ENCODE assay signal across 20 cellular contexts in the genomic region with DNA sequence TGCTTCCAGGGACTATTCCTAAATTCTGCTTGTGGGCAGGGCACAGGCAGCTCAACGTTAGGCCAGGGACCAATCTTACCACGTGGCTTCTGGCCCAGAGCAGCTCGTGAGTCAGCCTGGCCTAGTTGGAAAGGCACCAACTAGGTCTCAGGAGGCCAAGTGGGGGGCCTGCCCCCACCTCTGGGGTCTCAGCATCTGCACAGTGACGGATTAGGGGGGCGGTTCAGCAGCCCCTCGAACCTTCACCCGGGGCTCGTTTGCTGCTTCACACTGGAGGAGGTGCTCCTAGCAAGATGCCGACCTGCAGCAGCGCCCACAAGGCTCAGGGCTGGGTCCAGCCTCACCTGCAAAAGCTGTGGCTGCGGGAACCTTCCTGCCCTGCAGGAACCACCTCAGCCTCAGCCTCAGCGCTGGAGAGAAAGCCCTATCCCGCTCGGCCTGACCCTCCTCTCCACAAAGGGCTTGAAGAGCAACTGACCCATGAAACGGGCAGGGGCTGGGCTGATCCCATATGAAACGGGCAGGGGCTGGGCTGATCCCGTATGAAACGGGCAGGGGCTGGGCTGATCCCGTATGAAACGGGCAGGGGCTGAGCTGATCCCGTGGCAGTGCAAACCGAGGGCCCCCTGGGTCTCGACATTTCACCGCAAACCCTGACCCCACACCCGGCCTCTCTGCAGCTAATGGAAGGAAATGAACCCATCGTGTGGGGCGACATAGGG.
"Had no signal": no experiment of that assay in that cellular context is flagged by ENCODE, and none has a peak within 500 bp of the region (broad histone marks: within the 10 kb centered on the region; RNA-seq: fewer than 3 reads in every experiment).

No MANE protein-coding gene starts in this region.

- H3K4me1 Mint-ChIP-seq: activated naive CD8-positive, alpha-beta T cell treated with anti-CD3 and anti-CD28 coated beads, Interleukin-2, amount 10 ng/mL, durations not matched to agents 7 days and 5 days had no signal

- H3K36me3 ChIP-seq: transverse colon, vagina had no signal

- DNase-seq: activated CD4-positive, alpha-beta T cell treated with anti-CD3 and anti-CD28 coated beads, Interleukin-2, amount 50 U/mL, for 48 hours; activated CD8-positive, alpha-beta memory T cell treated with anti-CD3 and anti-CD28 coated beads, Interleukin-2, amount 50 U/mL, for 48 hours; activated naive CD4-positive, alpha-beta T cell; activated naive CD8-positive, alpha-beta T cell treated with anti-CD3 and anti-CD28 coated beads, Interleukin-2, amount 10 ng/mL, durations not matched to agents 7 days and 5 days; activated T-cell treated with anti-CD3 and anti-CD28 coated beads, Interleukin-2, amount 50 U/mL, for 4 hours; amniotic stem cell; cerebellar nuclear complex; effector CD4-positive, alpha-beta T cell; foreskin fibroblast; mesenchymal stem cell; mucosa of descending colon; nephron progenitor cell; occipital lobe; stimulated activated CD4-positive, alpha-beta T cell treated with anti-CD3 and anti-CD28 coated beads, Interleukin-4, amount 100 ng/mL, for 1 hour; T-helper 1 cell; T-helper 9 cell; transverse colon had no signal

- H3K4me3 Mint-ChIP-seq: activated naive CD8-positive, alpha-beta T cell treated with anti-CD3 and anti-CD28 coated beads, Interleukin-2, amount 10 ng/mL, durations not matched to agents 7 days and 5 days; activated T-cell treated with anti-CD3 and anti-CD28 coated beads, Interleukin-2, amount 50 U/mL, for 4 hours; nephron progenitor cell; stimulated activated naive CD8-positive, alpha-beta T cell treated with anti-CD3 and anti-CD28 coated beads, Interleukin-15, Interleukin-2, amounts not matched to agents 100 ng/mL and 50 ng/mL, for 24 hours had no signal

- H3K36me3 Mint-ChIP-seq: activated naive CD8-positive, alpha-beta T cell treated with anti-CD3 and anti-CD28 coated beads, Interleukin-2, amount 10 ng/mL, durations not matched to agents 7 days and 5 days had no signal

- H3K27ac Mint-ChIP-seq: activated naive CD8-positive, alpha-beta T cell treated with anti-CD3 and anti-CD28 coated beads, Interleukin-2, amount 10 ng/mL, durations not matched to agents 7 days and 5 days; activated T-helper 2 cell treated with anti-CD3 and anti-CD28 coated beads, Interferon-gamma antibody, Interleukin-2, Interleukin-4, amounts not matched to agents 10 μg/mL and 5 μg/mL and 100 μg/mL, durations not matched to agents 14 hours and 24 hours and 36 hours; nephron progenitor cell; stimulated activated naive CD8-positive, alpha-beta T cell treated with anti-CD3 and anti-CD28 coated beads, Interleukin-15, Interleukin-2, amounts not matched to agents 100 ng/mL and 50 ng/mL, for 24 hours had no signal

- H3K27me3 Mint-ChIP-seq: activated naive CD8-positive, alpha-beta T cell treated with anti-CD3 and anti-CD28 coated beads, Interleukin-2, amount 10 ng/mL, durations not matched to agents 7 days and 5 days; stimulated activated naive CD8-positive, alpha-beta T cell treated with anti-CD3 and anti-CD28 coated beads, Interleukin-15, Interleukin-2, amounts not matched to agents 100 ng/mL and 50 ng/mL, for 24 hours had no signal

- H3K9me3 ChIP-seq: mucosa of descending colon, transverse colon, vagina had no signal

- H3K4me1 ChIP-seq: transverse colon, vagina had no signal

- H3K4me3 ChIP-seq: mucosa of descending colon, transverse colon, vagina had no signal

- ATAC-seq: activated T-cell treated with anti-CD3 and anti-CD28 coated beads, Interleukin-2, amount 50 U/mL, for 4 hours; mucosa of descending colon had no signal

- H3K9me3 Mint-ChIP-seq: activated naive CD8-positive, alpha-beta T cell treated with anti-CD3 and anti-CD28 coated beads, Interleukin-2, amount 10 ng/mL, durations not matched to agents 7 days and 5 days; activated T-cell treated with anti-CD3 and anti-CD28 coated beads, Interleukin-2, amount 50 U/mL, for 4 hours; activated T-helper 2 cell treated with anti-CD3 and anti-CD28 coated beads, Interferon-gamma antibody, Interleukin-2, Interleukin-4, amounts not matched to agents 10 μg/mL and 5 μg/mL and 100 μg/mL, durations not matched to agents 14 hours and 24 hours and 36 hours; nephron progenitor cell; stimulated activated naive CD8-positive, alpha-beta T cell treated with anti-CD3 and anti-CD28 coated beads, Interleukin-15, Interleukin-2, amounts not matched to agents 100 ng/mL and 50 ng/mL, for 24 hours had no signal

- H3K27me3 ChIP-seq: transverse colon, vagina had no signal

- H3K27ac ChIP-seq: transverse colon, vagina had no signal
